Comparison of ENCODE assay signal across 8 cellular contexts in genomic region chr6:14638932-14639875, GRCh38.
A peak's percentile ranks its signal among the peaks of the same experiment; 100 is the strongest.
DNase-seq lines count a peak whose midpoint lies in the region; ATAC-seq, FAIRE-seq and TF ChIP-seq lines count a peak whose summit lies in the region.

No MANE protein-coding gene starts in this region.

- POLR2A ChIA-PET in A549 (lab: Yijun Ruan, JAX) = no interaction called here

- 0 out of 2 replicates have a peak, but pooled peaks cover 6% of the 10 kb centered on the region for H3K9me2 ChIP-seq in GM23338 (ENCODE audit: insufficient read depth)

- H2AFZ ChIP-seq in GM23338 = no peak overlapping the region
- H2AFZ ChIP-seq in neural progenitor cell (replicated peaks) = no peak overlapping the region

- no peak for TF ChIP-seq RAD21 in A549 (conservative IDR thresholded peaks at IDR 0.05 in 1 of 2, IDR thresholded peaks at IDR 0.05 in 1 of 2)

- no peak for FAIRE-seq in A549 (lab: Jason Lieb, UNC)

- no peak for TF ChIP-seq CTCF in A549 (IDR thresholded peaks at IDR 0.05)
- no peak for TF ChIP-seq CTCF in GM23338 (conservative IDR thresholded peaks at IDR 0.05; ENCODE audit: low read depth in 2 of 2)
- TF ChIP-seq CTCF in neural progenitor cell (IDR thresholded peaks at IDR 0.05) = no peak

- H3K36me3 ChIP-seq in GM23338 (ENCODE audit: insufficient read depth) (no peaks in the 10 kb centered on the region), neural progenitor cell (no peaks in the 10 kb centered on the region)

- 47% methylated on average over 13 of the region's 13 CpGs for WGBS in A549 (ENCODE audit: missing lambda C conversion rate)

- no peak for TF ChIP-seq POLR2A in A549 (IDR thresholded peaks at IDR 0.05; ENCODE audit: low read length)

- H3K79me2 ChIP-seq in GM23338 (replicated peaks; ENCODE audit: insufficient read depth) = no peaks in the 10 kb centered on the region
- no peaks in the 10 kb centered on the region for H3K79me2 ChIP-seq in neural progenitor cell (ENCODE audit: low read depth)

- H3K27me3 ChIP-seq in GM23338 (ENCODE audit: insufficient read depth) (no peaks in the 10 kb centered on the region), neural progenitor cell (no peaks in the 10 kb centered on the region)

- H3F3A ChIP-seq in GM23338 (replicated peaks; ENCODE audit: low read depth) (peaks cover 10% of the 10 kb centered on the region; the same call in 1 of the 2 replicates), neural progenitor cell (ENCODE audit: low read depth) (peaks cover 43% of the 10 kb centered on the region)

- CTCF ChIA-PET in A549 (lab: Yijun Ruan, JAX) = no interaction called here

- peaks cover 58% of the 10 kb centered on the region for H3K4me1 Mint-ChIP-seq in GM23338
- H3K4me1 Mint-ChIP-seq in neural progenitor cell = peaks cover 57% of the 10 kb centered on the region

- H3K4me3 ChIP-seq in A549 = no peak overlapping the region
- H3K4me3 ChIP-seq in GM23338 = no peak overlapping the region
- peak overlapping the region; percentile 31 for H3K4me3 ChIP-seq in neural progenitor cell

- H3K27ac ChIP-seq in A549 = peak overlapping the region in 1 of 2 experiments; percentile 39; a peak in 1 of 6 replicates
- H3K27ac ChIP-seq in GM23338 (ENCODE audit: low read depth) = peak overlapping the region; percentile 91
- H3K27ac ChIP-seq in neural progenitor cell = peak overlapping the region; percentile 76

- H3K4me1 ChIP-seq in A549 = no peaks in the 10 kb centered on the region; the same call in 2 of the 3 replicates
- H3K4me1 ChIP-seq in GM23338 (ENCODE audit: insufficient read depth) = peaks cover 54% of the 10 kb centered on the region
- peaks cover 70% of the 10 kb centered on the region for H3K4me1 ChIP-seq in neural progenitor cell

- H3K4me2 ChIP-seq in A549 = peak overlapping the region; percentile 18; the same call in 1 of the 3 replicates
- peak overlapping the region; percentile 67 for H3K4me2 ChIP-seq in GM23338
- H3K4me2 ChIP-seq in neural progenitor cell = peak overlapping the region; percentile 70

- H3K36me3 Mint-ChIP-seq in GM23338 (ENCODE audit: low read depth) (no peaks in the 10 kb centered on the region), neural progenitor cell (no peaks in the 10 kb centered on the region)

- H3K4me3 Mint-ChIP-seq in GM23338 (peak overlapping the region; percentile 1; the same call in 1 of the 3 replicates), neural progenitor cell (peak overlapping the region; percentile 62)

- TF ChIP-seq EP300 in A549 (IDR thresholded peaks at IDR 0.05) = no peak

- ATAC-seq in A549 (no peak), GM23338 (peak; percentile 38), esophagus mucosa (peak; percentile 44), HG02870 (IDR thresholded peaks at IDR 0.05; ENCODE audit: unreplicated experiment) (no peak)

- H3K9me3 ChIP-seq in A549 = no peaks in the 10 kb centered on the region
- H3K9me3 ChIP-seq in neural progenitor cell (ENCODE audit: low read depth) = no peaks in the 10 kb centered on the region

- H3K27me3 Mint-ChIP-seq in GM23338 (ENCODE audit: insufficient read depth, low read depth, poor library complexity) (peaks cover 17% of the 10 kb centered on the region), neural progenitor cell (ENCODE audit: insufficient read depth, low read depth) (peaks cover 8% of the 10 kb centered on the region)

- no peaks in the 10 kb centered on the region for H3K9me3 Mint-ChIP-seq in GM23338
- no peaks in the 10 kb centered on the region for H3K9me3 Mint-ChIP-seq in neural progenitor cell

- H3K27ac Mint-ChIP-seq in GM23338 = peak overlapping the region; percentile 82
- peak overlapping the region; percentile 67 for H3K27ac Mint-ChIP-seq in neural progenitor cell

- H3K9ac ChIP-seq in neural progenitor cell = no peak overlapping the region

- H4K20me1 ChIP-seq in GM23338 (replicated peaks; ENCODE audit: insufficient read depth) (no peaks in the 10 kb centered on the region), neural progenitor cell (ENCODE audit: low read depth) (no peaks in the 10 kb centered on the region)

- no peak for DNase-seq in A549 (ENCODE audit: low read depth in 1 of 2, low spot score in 1 of 2)
- peak; percentile 36 for DNase-seq in GM23338 (ENCODE audit: low spot score)
- DNase-seq in NCI-H748 treated with DMSO at 0.1 percent for 48 hours (lab: John Stamatoyannopoulos, UW) = peak; percentile 86
- DNase-seq in neural progenitor cell (ENCODE audit: low spot score) = peak; percentile 87
- DNase-seq in putamen (ENCODE audit: low spot score) = no peak
- DNase-seq in HT-29 (ENCODE audit: low spot score) = no peak

TF ChIP-seq in A549, 52 proteins besides CTCF, POLR2A, EP300 and RAD21 (continues in another document):
- TF ChIP-seq RNF2 (IDR thresholded peaks at IDR 0.05; ENCODE audit: borderline replicate concordance, low read depth) (no peak), HOXB5 (CRISPR knock-in tag; IDR thresholded peaks at IDR 0.05) (no peak), RARB (CRISPR knock-in tag; IDR thresholded peaks at IDR 0.05) (no peak), MYC (IDR thresholded peaks at IDR 0.05; ENCODE audit: borderline replicate concordance, low read length) (no peak), HOXB13 (CRISPR knock-in tag; IDR thresholded peaks at IDR 0.05; ENCODE audit: low read depth) (no peak), MAX (IDR thresholded peaks at IDR 0.05) (no peak), E2F6 (IDR thresholded peaks at IDR 0.05; ENCODE audit: borderline replicate concordance, low read depth) (no peak), POLR2AphosphoS2 (conservative IDR thresholded peaks at IDR 0.05; ENCODE audit: low read length) (no peak), KDM5A (IDR thresholded peaks at IDR 0.05) (no peak), NR3C1 (IDR thresholded peaks at IDR 0.05) (no peak)

TF ChIP-seq in GM23338, 12 proteins besides CTCF, POLR2A, EP300 and RAD21:
- TF ChIP-seq ZNF114 (CRISPR knock-in tag; IDR thresholded peaks at IDR 0.05) (no peak), CREB1 (CRISPR knock-in tag; IDR thresholded peaks at IDR 0.05; ENCODE audit: low read depth) (no peak), EZH2 (IDR thresholded peaks at IDR 0.05; ENCODE audit: low read depth, unreplicated experiment) (no peak), POLR2AphosphoS5 (IDR thresholded peaks at IDR 0.05; ENCODE audit: low read depth) (no peak), STAT1 (IDR thresholded peaks at IDR 0.05; ENCODE audit: unreplicated experiment) (no peak), JUNB (IDR thresholded peaks at IDR 0.05; ENCODE audit: unreplicated experiment) (no peak), ETS1 (IDR thresholded peaks at IDR 0.05) (no peak), NANOG (IDR thresholded peaks at IDR 0.05; ENCODE audit: borderline replicate concordance) (no peak), EZH2phosphoT487 (IDR thresholded peaks at IDR 0.05; ENCODE audit: unreplicated experiment) (no peak)

Comparison
In these comparisons a context has a peak if more than half of its experiments do, and no peak if none do; other contexts are left out.
1. ATAC-seq: peak in GM23338 (single experiment) and esophagus mucosa (single experiment); none in A549 (0 of 2) and HG02870 (single experiment).
2. DNase-seq: peak in GM23338 (single experiment), NCI-H748 treated with DMSO at 0.1 percent for 48 hours (single experiment) and neural progenitor cell (single experiment); none in A549 (0 of 2), putamen (single experiment) and HT-29 (single experiment).
3. H3K4me2 ChIP-seq: peak in every context shown above with its lines; median percentile 70 in neural progenitor cell; 67 in GM23338; 18 in A549.